ENCODE assay signal across 31 cellular contexts in the genomic region with DNA sequence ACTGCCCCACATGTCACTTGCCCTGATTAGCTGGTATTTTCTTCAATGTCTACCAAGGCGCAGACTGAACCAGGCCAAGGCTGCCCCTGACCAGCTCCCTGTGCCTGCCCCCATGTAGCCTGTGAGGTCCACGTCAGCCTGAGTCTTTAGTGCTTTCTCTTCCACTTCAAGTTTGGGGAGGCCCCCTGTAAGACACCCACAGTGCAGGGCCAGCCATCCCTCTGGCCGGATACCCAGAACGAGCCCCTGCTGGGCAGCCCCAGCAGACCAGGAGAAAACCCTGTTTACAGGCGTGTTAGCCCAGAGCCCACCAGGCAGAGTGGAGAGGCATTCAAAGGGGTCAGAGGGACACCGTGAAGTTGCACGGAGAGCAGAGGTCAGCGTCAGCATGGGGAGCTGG.
"Had no signal": no experiment of that assay in that cellular context is flagged by ENCODE, and none has a peak within 500 bp of the region (broad histone marks: within the 10 kb centered on the region; RNA-seq: fewer than 3 reads in every experiment).

No MANE protein-coding gene starts in this region.

- DNase-seq: activated CD4-positive, alpha-beta memory T cell treated with anti-CD3 and anti-CD28 coated beads for 36 hours; activated CD4-positive, alpha-beta T cell treated with anti-CD3 and anti-CD28 coated beads for 36 hours; activated CD4-positive, alpha-beta T cell treated with anti-CD3 and anti-CD28 coated beads, Interleukin-2, amount 10 ng/mL, durations not matched to agents 24 days and 14 days; activated CD4-positive, CD25-positive, alpha-beta regulatory T cell; activated CD4-positive, CD25-positive, alpha-beta regulatory T cell treated with anti-CD3 and anti-CD28 coated beads, Interleukin-2, amount 50 U/mL, for 72 hours; activated CD8-positive, alpha-beta memory T cell treated with anti-CD3 and anti-CD28 coated beads, Interleukin-2, amount 10 ng/mL, durations not matched to agents 7 days and 5 days; activated CD8-positive, alpha-beta memory T cell treated with anti-CD3 and anti-CD28 coated beads, Interleukin-2, amount 50 U/mL, for 4 hours; activated CD8-positive, alpha-beta T cell treated with anti-CD3 and anti-CD28 coated beads, Interleukin-2, amount 10 ng/mL, durations not matched to agents 7 days and 5 days; activated naive CD4-positive, alpha-beta T cell treated with anti-CD3 and anti-CD28 coated beads for 36 hours; activated naive CD8-positive, alpha-beta T cell treated with anti-CD3 and anti-CD28 coated beads for 36 hours; activated naive CD8-positive, alpha-beta T cell treated with anti-CD3 and anti-CD28 coated beads, Interleukin-2, amount 50 U/mL, for 24 hours; activated T-cell treated with anti-CD3 and anti-CD28 coated beads for 4 hours; activated T-cell treated with anti-CD3 and anti-CD28 coated beads, Interleukin-2, amount 50 U/mL, for 24 hours; activated T-cell treated with anti-CD3 and anti-CD28 coated beads, Interleukin-2, amount 50 U/mL, for 72 hours; adrenal gland; amygdala; aorta; caudate nucleus; cortex of kidney; dermis blood vessel endothelial cell; effector CD4-positive, alpha-beta T cell; effector memory CD8-positive, alpha-beta T cell; erythroblast; foreskin keratinocyte; gastrocnemius medialis; glutamatergic neuron; heart left ventricle; T-helper 2 cell had no signal

- H3K27ac ChIP-seq: adrenal gland, esophagus muscularis mucosa, foreskin keratinocyte, gastrocnemius medialis, heart left ventricle had no signal

- H3K9me3 Mint-ChIP-seq: activated CD4-positive, alpha-beta memory T cell treated with anti-CD3 and anti-CD28 coated beads for 36 hours; activated CD4-positive, alpha-beta T cell treated with anti-CD3 and anti-CD28 coated beads, Interleukin-2, amount 10 ng/mL, durations not matched to agents 24 days and 14 days; activated naive CD4-positive, alpha-beta T cell treated with anti-CD3 and anti-CD28 coated beads for 36 hours; activated naive CD4-positive, alpha-beta T cell treated with anti-CD3 and anti-CD28 coated beads, Interleukin-2, amount 50 U/mL, for 24 hours; activated naive CD8-positive, alpha-beta T cell treated with anti-CD3 and anti-CD28 coated beads for 36 hours; activated naive CD8-positive, alpha-beta T cell treated with anti-CD3 and anti-CD28 coated beads, Interleukin-2, amount 50 U/mL, for 24 hours; activated T-cell treated with anti-CD3 and anti-CD28 coated beads, Interleukin-2, amount 50 U/mL, for 24 hours; activated T-cell treated with anti-CD3 and anti-CD28 coated beads, Interleukin-2, amount 50 U/mL, for 72 hours; brain; effector memory CD8-positive, alpha-beta T cell had no signal

- H3K27ac Mint-ChIP-seq: activated CD4-positive, alpha-beta memory T cell treated with anti-CD3 and anti-CD28 coated beads for 36 hours; activated CD4-positive, alpha-beta T cell treated with anti-CD3 and anti-CD28 coated beads for 36 hours; activated CD4-positive, alpha-beta T cell treated with anti-CD3 and anti-CD28 coated beads, Interleukin-2, amount 10 ng/mL, durations not matched to agents 24 days and 14 days; activated CD8-positive, alpha-beta memory T cell treated with anti-CD3 and anti-CD28 coated beads, Interleukin-2, amount 10 ng/mL, durations not matched to agents 7 days and 5 days; activated CD8-positive, alpha-beta T cell treated with anti-CD3 and anti-CD28 coated beads, Interleukin-2, amount 10 ng/mL, durations not matched to agents 7 days and 5 days; activated naive CD4-positive, alpha-beta T cell treated with anti-CD3 and anti-CD28 coated beads for 36 hours; activated naive CD4-positive, alpha-beta T cell treated with anti-CD3 and anti-CD28 coated beads, Interleukin-2, amount 50 U/mL, for 24 hours; activated naive CD8-positive, alpha-beta T cell treated with anti-CD3 and anti-CD28 coated beads for 36 hours; activated naive CD8-positive, alpha-beta T cell treated with anti-CD3 and anti-CD28 coated beads, Interleukin-2, amount 50 U/mL, for 24 hours; activated T-cell treated with anti-CD3 and anti-CD28 coated beads, Interleukin-2, amount 50 U/mL, for 24 hours; activated T-cell treated with anti-CD3 and anti-CD28 coated beads, Interleukin-2, amount 50 U/mL, for 72 hours; effector memory CD8-positive, alpha-beta T cell had no signal

- ATAC-seq: activated CD4-positive, alpha-beta T cell treated with anti-CD3 and anti-CD28 coated beads for 36 hours; activated CD8-positive, alpha-beta memory T cell treated with anti-CD3 and anti-CD28 coated beads, Interleukin-2, amount 10 ng/mL, durations not matched to agents 7 days and 5 days; activated CD8-positive, alpha-beta T cell treated with anti-CD3 and anti-CD28 coated beads, Interleukin-2, amount 10 ng/mL, durations not matched to agents 7 days and 5 days; activated naive CD8-positive, alpha-beta T cell treated with anti-CD3 and anti-CD28 coated beads, Interleukin-2, amount 50 U/mL, for 24 hours; activated T-cell treated with anti-CD3 and anti-CD28 coated beads, Interleukin-2, amount 50 U/mL, for 72 hours; effector memory CD8-positive, alpha-beta T cell; foreskin keratinocyte; gastrocnemius medialis; heart left ventricle had no signal

- H3K4me3 Mint-ChIP-seq: activated CD4-positive, alpha-beta memory T cell treated with anti-CD3 and anti-CD28 coated beads for 36 hours; activated CD4-positive, alpha-beta T cell treated with anti-CD3 and anti-CD28 coated beads for 36 hours; activated CD4-positive, alpha-beta T cell treated with anti-CD3 and anti-CD28 coated beads, Interleukin-2, amount 10 ng/mL, durations not matched to agents 24 days and 14 days; activated CD8-positive, alpha-beta memory T cell treated with anti-CD3 and anti-CD28 coated beads, Interleukin-2, amount 10 ng/mL, durations not matched to agents 7 days and 5 days; activated CD8-positive, alpha-beta T cell treated with anti-CD3 and anti-CD28 coated beads, Interleukin-2, amount 10 ng/mL, durations not matched to agents 7 days and 5 days; activated naive CD4-positive, alpha-beta T cell treated with anti-CD3 and anti-CD28 coated beads for 36 hours; activated naive CD4-positive, alpha-beta T cell treated with anti-CD3 and anti-CD28 coated beads, Interleukin-2, amount 50 U/mL, for 24 hours; activated naive CD8-positive, alpha-beta T cell treated with anti-CD3 and anti-CD28 coated beads for 36 hours; activated naive CD8-positive, alpha-beta T cell treated with anti-CD3 and anti-CD28 coated beads, Interleukin-2, amount 50 U/mL, for 24 hours; activated T-cell treated with anti-CD3 and anti-CD28 coated beads, Interleukin-2, amount 50 U/mL, for 24 hours; activated T-cell treated with anti-CD3 and anti-CD28 coated beads, Interleukin-2, amount 50 U/mL, for 72 hours; brain; effector memory CD8-positive, alpha-beta T cell had no signal

- H3K4me3 ChIP-seq: adrenal gland, esophagus muscularis mucosa, gastrocnemius medialis, heart left ventricle had no signal

- H3K36me3 ChIP-seq: adrenal gland, esophagus muscularis mucosa, gastrocnemius medialis, heart left ventricle had no signal

- H3K36me3 Mint-ChIP-seq: activated CD4-positive, alpha-beta memory T cell treated with anti-CD3 and anti-CD28 coated beads for 36 hours; activated CD8-positive, alpha-beta memory T cell treated with anti-CD3 and anti-CD28 coated beads, Interleukin-2, amount 10 ng/mL, durations not matched to agents 7 days and 5 days; activated naive CD4-positive, alpha-beta T cell treated with anti-CD3 and anti-CD28 coated beads, Interleukin-2, amount 50 U/mL, for 24 hours; activated naive CD8-positive, alpha-beta T cell treated with anti-CD3 and anti-CD28 coated beads for 36 hours; brain had no signal

- H3K27me3 ChIP-seq: adrenal gland, esophagus muscularis mucosa, foreskin keratinocyte, gastrocnemius medialis, heart left ventricle had no signal

- H3K4me1 Mint-ChIP-seq: activated CD4-positive, alpha-beta T cell treated with anti-CD3 and anti-CD28 coated beads for 36 hours; activated naive CD4-positive, alpha-beta T cell treated with anti-CD3 and anti-CD28 coated beads, Interleukin-2, amount 50 U/mL, for 24 hours; activated naive CD8-positive, alpha-beta T cell treated with anti-CD3 and anti-CD28 coated beads for 36 hours; activated naive CD8-positive, alpha-beta T cell treated with anti-CD3 and anti-CD28 coated beads, Interleukin-2, amount 50 U/mL, for 24 hours; brain had no signal

- H3K9me3 ChIP-seq: adrenal gland, esophagus muscularis mucosa, gastrocnemius medialis, heart left ventricle had no signal

- H3K4me1 ChIP-seq: esophagus muscularis mucosa had no signal

- H3K27me3 Mint-ChIP-seq: activated CD4-positive, alpha-beta memory T cell treated with anti-CD3 and anti-CD28 coated beads for 36 hours; activated CD4-positive, alpha-beta T cell treated with anti-CD3 and anti-CD28 coated beads, Interleukin-2, amount 10 ng/mL, durations not matched to agents 24 days and 14 days; activated CD8-positive, alpha-beta memory T cell treated with anti-CD3 and anti-CD28 coated beads, Interleukin-2, amount 10 ng/mL, durations not matched to agents 7 days and 5 days; activated naive CD8-positive, alpha-beta T cell treated with anti-CD3 and anti-CD28 coated beads, Interleukin-2, amount 50 U/mL, for 24 hours; activated T-cell treated with anti-CD3 and anti-CD28 coated beads, Interleukin-2, amount 50 U/mL, for 24 hours had no signal
